In the genomic region with DNA sequence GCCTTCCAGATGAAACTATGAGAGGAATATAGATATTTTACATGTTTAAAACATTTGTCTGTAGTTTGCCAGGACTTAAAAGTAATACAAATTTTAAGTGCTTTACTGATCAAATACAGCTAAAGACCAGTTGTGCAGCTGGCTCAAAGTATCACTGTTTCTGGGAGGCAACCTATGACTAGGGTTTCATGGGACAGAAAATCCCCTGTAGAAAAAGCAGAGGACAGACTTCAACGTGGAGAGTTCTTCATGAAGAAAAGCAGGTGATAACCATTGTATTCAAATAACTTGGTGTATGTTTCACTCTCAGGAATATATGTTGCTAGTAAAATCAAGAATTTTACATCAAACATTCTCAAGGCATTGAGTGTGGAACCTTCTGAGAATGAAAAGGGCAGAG, we compare ENCODE assay signal across 30 cellular contexts. TPM values are rescaled to one million over a fixed set of nuclear protein-coding genes. Genes with fewer than 3 reads are reported as not detected.
"Had no signal": no experiment of that assay in that cellular context is flagged by ENCODE, and none has a peak within 500 bp of the region (broad histone marks: within the 10 kb centered on the region; RNA-seq: fewer than 3 reads in every experiment).

No MANE protein-coding gene starts in this region.

- H3K4me3 ChIP-seq: colonic mucosa, esophagus squamous epithelium, gastrocnemius medialis, heart right ventricle, left lung, lung had no signal

- DNase-seq: colonic mucosa; cortex of kidney; effector CD8-positive, alpha-beta T cell; effector memory CD8-positive, alpha-beta T cell; endodermal cell; erythroblast; esophagus squamous epithelium; foreskin fibroblast; foreskin melanocyte; gastrocnemius medialis; glutamatergic neuron; head of caudate nucleus; heart right ventricle; hippocampal formation; left cardiac atrium; left lung; left ventricle myocardium superior; mammary epithelial cell; mesendoderm; midbrain; naive thymus-derived CD4-positive, alpha-beta T cell had no signal

- H3K27ac Mint-ChIP-seq: dendritic cell treated with granulocyte-macrophage colony-stimulating factor and Interleukin-4, amounts not matched to agents 40 ng/mL and 50 ng/mL, for 4 days; endodermal cell; memory B cell; naive thymus-derived CD4-positive, alpha-beta T cell had no signal

- H3K4me3 Mint-ChIP-seq: dendritic cell treated with granulocyte-macrophage colony-stimulating factor and Interleukin-4, amounts not matched to agents 40 ng/mL and 50 ng/mL, for 4 days; effector memory CD8-positive, alpha-beta T cell; endodermal cell; memory B cell; naive thymus-derived CD4-positive, alpha-beta T cell had no signal

- H3K9me3 ChIP-seq: colonic mucosa, esophagus squamous epithelium, gastrocnemius medialis, heart right ventricle, left lung had no signal

- H3K27me3 ChIP-seq: colonic mucosa, esophagus squamous epithelium, gastrocnemius medialis, heart right ventricle, left lung had no signal

- H3K36me3 ChIP-seq: colonic mucosa, esophagus squamous epithelium, gastrocnemius medialis, heart right ventricle, left lung had no signal

- FAIRE-seq: endometrium, islet of Langerhans, keratinocyte had no signal

- H3K4me1 ChIP-seq: colonic mucosa, esophagus squamous epithelium, heart right ventricle, left lung had no signal

- H3K27ac ChIP-seq: colonic mucosa, epithelial cell of prostate, esophagus squamous epithelium, gastrocnemius medialis, heart right ventricle, left lung had no signal

- H3K4me1 Mint-ChIP-seq: endodermal cell, memory B cell had no signal

- ATAC-seq: effector memory CD8-positive, alpha-beta T cell; esophagus mucosa; gastrocnemius medialis; heart right ventricle; left cardiac atrium; left lung; left ventricle myocardium superior; naive thymus-derived CD4-positive, alpha-beta T cell had no signal

- H3K27me3 Mint-ChIP-seq: dendritic cell treated with granulocyte-macrophage colony-stimulating factor and Interleukin-4, amounts not matched to agents 40 ng/mL and 50 ng/mL, for 4 days; effector memory CD8-positive, alpha-beta T cell; memory B cell; naive thymus-derived CD4-positive, alpha-beta T cell had no signal

- H3K9me3 Mint-ChIP-seq: dendritic cell treated with granulocyte-macrophage colony-stimulating factor and Interleukin-4, amounts not matched to agents 40 ng/mL and 50 ng/mL, for 4 days; effector memory CD8-positive, alpha-beta T cell; endodermal cell; memory B cell; naive thymus-derived CD4-positive, alpha-beta T cell had no signal

RNA-seq across cellular contexts. Expression of a gene that starts 43.9 kb away (rescaled TPM):
- total RNA-seq: colonic mucosa; esophagus mucosa; esophagus squamous epithelium; gastrocnemius medialis; left cardiac atrium; left lung; left ventricle myocardium superior; lung; mononuclear cell; naive thymus-derived CD4-positive, alpha-beta T cell had no signal
- polyA plus RNA-seq: keratinocyte, mammary epithelial cell had no signal
